Comparison of ENCODE assay signal across 8 cellular contexts in the genomic region with DNA sequence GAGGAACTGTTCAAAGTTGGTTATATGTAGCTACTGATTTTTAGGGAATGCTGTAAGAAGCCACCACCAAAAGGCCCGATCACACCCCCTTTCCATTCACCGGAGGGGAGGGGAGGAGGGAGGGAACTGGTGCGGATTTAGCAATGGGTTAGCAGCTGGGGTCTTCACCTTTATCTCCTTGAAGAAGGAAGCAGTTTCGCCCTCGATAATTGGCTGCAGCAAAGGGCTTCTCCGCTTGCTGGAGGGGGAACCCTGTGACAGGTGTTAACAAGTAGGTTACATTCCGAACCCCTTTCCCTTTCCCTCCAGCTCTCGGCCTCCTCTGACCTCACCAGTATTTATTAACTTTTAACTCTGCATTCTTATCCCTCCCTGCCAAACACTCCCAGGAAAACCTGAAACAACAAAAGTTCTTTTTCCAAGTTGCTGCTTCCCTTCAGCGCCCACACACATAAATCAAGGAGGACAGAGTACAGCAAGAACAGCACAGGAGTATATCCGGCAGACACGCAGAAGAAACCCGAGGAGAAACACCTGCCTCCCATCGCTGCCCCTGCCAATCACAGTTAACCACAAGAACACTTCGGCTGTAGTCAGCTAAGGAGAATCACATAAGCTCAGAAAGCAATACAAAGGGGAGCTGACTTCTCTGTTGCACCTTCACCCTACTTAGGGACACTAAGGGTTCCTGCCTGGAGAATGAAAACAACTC. TPM values are rescaled to one million over a fixed set of nuclear protein-coding genes. Genes with fewer than 3 reads are reported as not detected.
DNase-seq lines count a peak whose midpoint lies in the region; ATAC-seq and TF ChIP-seq lines count a peak whose summit lies in the region.

No MANE protein-coding gene starts in this region.

- H3K4me1 ChIP-seq in BLaER1 treated with 17β-estradiol and CSF1 and Interleukin-3, amounts not matched to agents 10 nM and 100 nM, result peaks cover 0 to 24% (median 20%) of the 10 kb centered on the region in 10 experiments; a peak in 16 of 20 replicates
- H3K4me1 ChIP-seq in PC-9 (replicated peaks; ENCODE audit: insufficient read depth), result no peaks in the 10 kb centered on the region

- intact Hi-C loops in natural killer cell (cut with micrococcal nuclease), result no loop called here
- intact Hi-C loops in PC-9 (cut with micrococcal nuclease; ENCODE audit: unreplicated experiment), result no loop called here

- no peaks in the 10 kb centered on the region for H3K36me3 Mint-ChIP-seq in natural killer cell
- peaks cover 7% of the 10 kb centered on the region for H3K36me3 Mint-ChIP-seq in HFFc6 (ENCODE audit: low read depth)

- DNase-seq in amniotic epithelial cell (ENCODE audit: low read depth), result peak; percentile 85
- DNase-seq in natural killer cell, result no peak
- no peak for DNase-seq in PC-9
- DNase-seq in HFFc6, result no peak
- no peak for DNase-seq in GF-D8 (lab: John Stamatoyannopoulos, UW)

- no peak overlapping the region for H2AFZ ChIP-seq in PC-9

- H4K20me1 ChIP-seq in BLaER1 treated with 17β-estradiol and CSF1 and Interleukin-3, amounts not matched to agents 10 nM and 100 nM, result peaks cover 0 to 49% (median 0%) of the 10 kb centered on the region in 11 experiments; a peak in 3 of 22 replicates
- H4K20me1 ChIP-seq in PC-9 (ENCODE audit: insufficient read depth), result no peaks in the 10 kb centered on the region

- POLR2A ChIA-PET in PC-9 (lab: Charles Lee; ENCODE audit: unreplicated experiment), result no interaction called here

- H3K27ac Mint-ChIP-seq in natural killer cell, result peak overlapping the region in 1 of 2 donors; percentile 37
- no peak overlapping the region for H3K27ac Mint-ChIP-seq in HFFc6

- ATAC-seq in GM19452 (IDR thresholded peaks at IDR 0.05; ENCODE audit: unreplicated experiment) (peak; percentile 96), HG03460 (IDR thresholded peaks at IDR 0.05; ENCODE audit: unreplicated experiment) (peak; percentile 96), natural killer cell (peak in 2 of 3 donors; percentile 64 to 83)

- H3K27me3 Mint-ChIP-seq in natural killer cell (ENCODE audit: low read depth in 2 of 2) (no peaks in the 10 kb centered on the region), HFFc6 (ENCODE audit: insufficient read depth) (peaks cover 3% of the 10 kb centered on the region; the same call in 1 of the 2 replicates)

- no peaks in the 10 kb centered on the region for H3K27me3 ChIP-seq in BLaER1 treated with 17β-estradiol and CSF1 and Interleukin-3, amounts not matched to agents 10 nM and 100 nM
- H3K27me3 ChIP-seq in PC-9 (ENCODE audit: insufficient read depth, low read depth), result no peaks in the 10 kb centered on the region

- CTCF ChIA-PET in PC-9 (lab: Charles Lee), result no interaction called here

- H3K9me3 Mint-ChIP-seq in natural killer cell, result no peaks in the 10 kb centered on the region
- H3K9me3 Mint-ChIP-seq in HFFc6, result no peaks in the 10 kb centered on the region

- H3K4me3 Mint-ChIP-seq in natural killer cell (peak overlapping the region; percentile 32), HFFc6 (no peak overlapping the region)

- H3K9ac ChIP-seq in BLaER1 treated with 17β-estradiol and CSF1 and Interleukin-3, amounts not matched to agents 10 nM and 100 nM, result no peak overlapping the region

- no peak overlapping the region for H3K4me3 ChIP-seq in BLaER1 treated with 17β-estradiol and CSF1 and Interleukin-3, amounts not matched to agents 10 nM and 100 nM
- H3K4me3 ChIP-seq in PC-9, result no peak overlapping the region

- H3K79me2 ChIP-seq in PC-9 (ENCODE audit: low read depth), result no peaks in the 10 kb centered on the region

- H3K36me3 ChIP-seq in BLaER1 treated with 17β-estradiol and CSF1 and Interleukin-3, amounts not matched to agents 10 nM and 100 nM, result peaks cover 0 to 100% (median 0%) of the 10 kb centered on the region in 11 experiments; a peak in 9 of 22 replicates
- no peaks in the 10 kb centered on the region for H3K36me3 ChIP-seq in PC-9 (ENCODE audit: low read depth)

- no peaks in the 10 kb centered on the region for H3K9me3 ChIP-seq in BLaER1 treated with 17β-estradiol and CSF1 and Interleukin-3, amounts not matched to agents 10 nM and 100 nM (replicated peaks in 1 of 11)
- H3K9me3 ChIP-seq in PC-9 (ENCODE audit: insufficient read depth, low read depth), result no peaks in the 10 kb centered on the region

- no peak overlapping the region for H3K27ac ChIP-seq in BLaER1 treated with 17β-estradiol and CSF1 and Interleukin-3, amounts not matched to agents 10 nM and 100 nM
- H3K27ac ChIP-seq in PC-9, result no peak overlapping the region

- H3F3A ChIP-seq in PC-9 (ENCODE audit: insufficient read depth, low read depth), result no peaks in the 10 kb centered on the region

- BruUV-seq in PC-9 (replicated peaks; lab: Mats Ljungman, UMichigan), result no TSS peak

- H3K4me1 Mint-ChIP-seq in natural killer cell, result peaks cover 12 to 19% of the 10 kb centered on the region in 2 donors
- H3K4me1 Mint-ChIP-seq in HFFc6 (ENCODE audit: low read depth), result peaks cover 41% of the 10 kb centered on the region

- H3K4me2 ChIP-seq in BLaER1 treated with 17β-estradiol and CSF1 and Interleukin-3, amounts not matched to agents 10 nM and 100 nM, result peak overlapping the region in 8 of 11 experiments; percentile 10 to 62 (median 42); a peak in 13 of 22 replicates
- no peak overlapping the region for H3K4me2 ChIP-seq in PC-9

- TF ChIP-seq CTCF in natural killer cell (IDR thresholded peaks at IDR 0.05) (no peak), PC-9 (conservative IDR thresholded peaks at IDR 0.05) (no peak), HFFc6 (IDR thresholded peaks at IDR 0.05) (no peak)

- no peaks in the 10 kb centered on the region for H3K9me2 ChIP-seq in PC-9 (ENCODE audit: insufficient read depth)

RNA-seq across cellular contexts. Expression of gene NAP1L5, which starts 39.8 kb away (rescaled TPM):
- total RNA-seq in natural killer cell, result 10 to 100 TPM; 11.4 to 16.1 (median 12.7) TPM
- 0.28 and 0.37 TPM in 2 replicates for total RNA-seq in PC-9 (2021)
- total RNA-seq in HFFc6 (2021; fragmentation: NEBNext Ultra II Directional; extraction: Animal tissue kit (Norgen Biotek cat#: 25700)), result 10 to 100 TPM; 14.6 to 20.0 (median 18.3) TPM
